24 cellular contexts compared by ENCODE assay signal in the genomic region with DNA sequence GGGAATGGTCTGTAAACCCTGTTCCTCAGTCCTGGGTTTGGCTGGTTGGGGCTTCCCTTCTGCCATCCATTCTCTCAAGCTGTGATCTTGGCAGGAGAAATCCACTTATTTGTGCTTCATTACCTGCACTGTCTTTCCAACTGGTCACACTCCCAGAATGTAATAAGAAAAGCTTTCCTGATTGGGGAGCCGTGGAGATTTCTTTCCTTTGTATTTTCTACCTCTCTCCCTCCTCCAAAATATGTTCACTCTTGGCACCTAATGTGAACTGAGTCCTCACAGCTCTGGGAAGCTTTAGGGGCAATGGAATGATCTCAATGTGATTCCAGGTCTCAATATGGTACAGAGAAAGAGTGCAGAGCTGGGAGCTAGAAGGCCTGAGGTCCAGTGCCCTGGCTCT. TPM values are rescaled to one million over a fixed set of nuclear protein-coding genes. Genes with fewer than 3 reads are reported as not detected.
"Had no signal": no experiment of that assay in that cellular context is flagged by ENCODE, and none has a peak within 500 bp of the region (broad histone marks: within the 10 kb centered on the region; RNA-seq: fewer than 3 reads in every experiment).

No MANE protein-coding gene starts in this region.

- ATAC-seq: Right ventricle myocardium inferior had no signal

- DNase-seq: NCI-H1048; NCI-H1105; NCI-H1417; NCI-H1436 treated with DMSO at 0.1 percent for 48 hours; NCI-H1694 treated with DMSO at 0.1 percent for 48 hours; NCI-H1930; NCI-H2081; NCI-H2107; NCI-H345; NCI-H510A; NCI-H526; NCI-H748 treated with DMSO at 0.1 percent for 48 hours; NK-92 treated with Interleukin-12 subunit alpha and Interleukin-12 subunit beta, amount 100 ng/mL, for 24 hours; PC-9; Peyer's patch; SIG-M5 had no signal

RNA-seq across cellular contexts. Expression of a gene that starts 23.0 kb away (rescaled TPM):
- total RNA-seq: HT-29; LHCN-M2; MCF 10A; PC-9; Peyer's patch; Right ventricle myocardium inferior; RPMI7951; SJSA1; T-helper 1 cell treated with Interleukin-12 subunit alpha and Interleukin-12 subunit beta and Interleukin-4 antibody, amounts not matched to agents 30 ng/mL and 1 ng/mL, for 36 hours; T-helper 2 cell treated with Interferon-gamma antibody and Interleukin-4, amounts not matched to agents 100 ng/mL and 5 ng/mL, for 36 hours had no signal
